ENCODE assay signal across 1 cellular context in the genomic region with DNA sequence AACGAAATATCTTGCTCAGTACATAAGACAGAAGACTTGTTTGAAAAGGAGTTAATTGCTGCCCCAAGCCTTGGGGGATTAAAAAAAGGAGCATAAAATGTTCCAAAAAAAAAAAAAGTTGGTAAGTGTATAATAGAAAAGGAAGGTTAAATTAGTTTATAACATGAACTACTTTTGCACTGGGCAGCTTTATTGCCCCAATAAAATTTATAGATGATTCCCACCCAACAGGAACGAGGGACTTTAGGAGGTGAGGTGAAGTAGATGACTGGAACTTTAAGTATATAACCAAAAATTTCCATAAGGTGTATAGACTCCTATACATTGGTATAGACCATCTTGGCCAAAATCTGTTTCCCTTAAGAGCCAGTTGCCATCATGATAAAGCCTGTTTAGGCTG.
TF ChIP-seq lines count a peak whose summit lies in the region.

No MANE protein-coding gene starts in this region.

TF ChIP-seq in IMR-90, 13 proteins besides CTCF, POLR2A, EP300 and RAD21:
- TF ChIP-seq RFX5 (IDR thresholded peaks at IDR 0.05; ENCODE audit: low read depth, low read length) (no peak), SMC3 (IDR thresholded peaks at IDR 0.05; ENCODE audit: low read depth, low read length) (no peak), MXI1 (IDR thresholded peaks at IDR 0.05; ENCODE audit: borderline replicate concordance, low read depth, low read length) (no peak), MAZ (IDR thresholded peaks at IDR 0.05; ENCODE audit: borderline replicate concordance, low read depth, low read length) (no peak), FOS (IDR thresholded peaks at IDR 0.05; ENCODE audit: low read depth, low read length) (no peak), CEBPB (IDR thresholded peaks at IDR 0.05; ENCODE audit: low read depth, low read length) (no peak), BHLHE40 (IDR thresholded peaks at IDR 0.05; ENCODE audit: low read depth, low read length) (no peak)
- TF ChIP-seq, protein P1, sequence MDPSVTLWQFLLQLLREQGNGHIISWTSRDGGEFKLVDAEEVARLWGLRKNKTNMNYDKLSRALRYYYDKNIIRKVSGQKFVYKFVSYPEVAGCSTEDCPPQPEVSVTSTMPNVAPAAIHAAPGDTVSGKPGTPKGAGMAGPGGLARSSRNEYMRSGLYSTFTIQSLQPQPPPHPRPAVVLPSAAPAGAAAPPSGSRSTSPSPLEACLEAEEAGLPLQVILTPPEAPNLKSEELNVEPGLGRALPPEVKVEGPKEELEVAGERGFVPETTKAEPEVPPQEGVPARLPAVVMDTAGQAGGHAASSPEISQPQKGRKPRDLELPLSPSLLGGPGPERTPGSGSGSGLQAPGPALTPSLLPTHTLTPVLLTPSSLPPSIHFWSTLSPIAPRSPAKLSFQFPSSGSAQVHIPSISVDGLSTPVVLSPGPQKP (IDR thresholded peaks at IDR 0.05; ENCODE audit: borderline replicate concordance, low read depth, low read length): no peak
- TF ChIP-seq, protein P2, sequence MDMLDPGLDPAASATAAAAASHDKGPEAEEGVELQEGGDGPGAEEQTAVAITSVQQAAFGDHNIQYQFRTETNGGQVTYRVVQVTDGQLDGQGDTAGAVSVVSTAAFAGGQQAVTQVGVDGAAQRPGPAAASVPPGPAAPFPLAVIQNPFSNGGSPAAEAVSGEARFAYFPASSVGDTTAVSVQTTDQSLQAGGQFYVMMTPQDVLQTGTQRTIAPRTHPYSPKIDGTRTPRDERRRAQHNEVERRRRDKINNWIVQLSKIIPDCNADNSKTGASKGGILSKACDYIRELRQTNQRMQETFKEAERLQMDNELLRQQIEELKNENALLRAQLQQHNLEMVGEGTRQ (IDR thresholded peaks at IDR 0.05; ENCODE audit: low read depth, low read length): no peak
